In genomic region chr17:67399676-67400075, GRCh38 we compare ENCODE assay signal across 14 cellular contexts. TPM values are rescaled to one million over a fixed set of nuclear protein-coding genes. Genes with fewer than 3 reads are reported as not detected.
DNase-seq lines count a peak whose midpoint lies in the region; ATAC-seq, FAIRE-seq and TF ChIP-seq lines count a peak whose summit lies in the region.
"Had no signal": no experiment of that assay in that cellular context is flagged by ENCODE, and none has a peak within 500 bp of the region (broad histone marks: within the 10 kb centered on the region; RNA-seq: fewer than 3 reads in every experiment).

No MANE protein-coding gene starts in this region.

- no peaks in the 10 kb centered on the region for H3K27me3 Mint-ChIP-seq in activated CD4-positive, alpha-beta memory T cell treated with anti-CD3 and anti-CD28 coated beads for 36 hours
- no peaks in the 10 kb centered on the region for H3K27me3 Mint-ChIP-seq in activated CD4-positive, alpha-beta memory T cell treated with anti-CD3 and anti-CD28 coated beads, Interleukin-2, amount 10 ng/mL, durations not matched to agents 7 days and 5 days
- H3K27me3 Mint-ChIP-seq in CD4-positive, alpha-beta memory T cell, result no peaks in the 10 kb centered on the region
- no peaks in the 10 kb centered on the region for H3K27me3 Mint-ChIP-seq in activated T-helper 1 cell treated with anti-CD3 and anti-CD28 coated beads, Interleukin-12 subunit alpha, Interleukin-12 subunit beta, Interleukin-2, Interleukin-4 antibody, amounts not matched to agents 30 ng/mL and 10 ng/mL and 1 ng/mL, durations not matched to agents 14 hours and 24 hours and 36 hours (ENCODE audit: insufficient read depth)
- no peaks in the 10 kb centered on the region for H3K27me3 Mint-ChIP-seq in naive thymus-derived CD4-positive, alpha-beta T cell

- H3K4me1 Mint-ChIP-seq in activated CD4-positive, alpha-beta memory T cell treated with anti-CD3 and anti-CD28 coated beads for 36 hours (ENCODE audit: low read depth), result peaks cover 53% of the 10 kb centered on the region
- peaks cover 20% of the 10 kb centered on the region for H3K4me1 Mint-ChIP-seq in activated CD4-positive, alpha-beta memory T cell treated with anti-CD3 and anti-CD28 coated beads, Interleukin-2, amount 10 ng/mL, durations not matched to agents 7 days and 5 days
- peaks cover 39 to 79% (median 55%) of the 10 kb centered on the region in 4 donors for H3K4me1 Mint-ChIP-seq in CD4-positive, alpha-beta memory T cell
- H3K4me1 Mint-ChIP-seq in activated T-helper 1 cell treated with anti-CD3 and anti-CD28 coated beads, Interleukin-12 subunit alpha, Interleukin-12 subunit beta, Interleukin-2, Interleukin-4 antibody, amounts not matched to agents 30 ng/mL and 10 ng/mL and 1 ng/mL, durations not matched to agents 14 hours and 24 hours and 36 hours (ENCODE audit: low read depth), result peaks cover 49% of the 10 kb centered on the region
- H3K4me1 Mint-ChIP-seq in naive thymus-derived CD4-positive, alpha-beta T cell, result peaks cover 32 to 89% (median 74%) of the 10 kb centered on the region in 7 donors

- no peak for DNase-seq in activated CD4-positive, alpha-beta memory T cell treated with anti-CD3 and anti-CD28 coated beads for 36 hours
- DNase-seq in activated CD4-positive, alpha-beta memory T cell treated with anti-CD3 and anti-CD28 coated beads, Interleukin-2, amount 10 ng/mL, durations not matched to agents 7 days and 5 days, result no peak
- no peak for DNase-seq in CD4-positive, alpha-beta memory T cell
- DNase-seq in activated T-helper 1 cell treated with anti-CD3 and anti-CD28 coated beads, Interleukin-12 subunit alpha, Interleukin-12 subunit beta, Interleukin-2, Interleukin-4 antibody, amounts not matched to agents 30 ng/mL and 10 ng/mL and 1 ng/mL, durations not matched to agents 14 hours and 24 hours and 36 hours (ENCODE audit: low spot score), result no peak
- no peak for DNase-seq in naive thymus-derived CD4-positive, alpha-beta T cell
- DNase-seq in D721Med (ENCODE audit: insufficient read length, low spot score), result no peak
- DNase-seq in cerebellum (ENCODE audit: low spot score), result no peak
- DNase-seq in substantia nigra (lab: John Stamatoyannopoulos, UW), result no peak
- DNase-seq: aorta, colonic mucosa, NCI-H2029 treated with DMSO at 0.1 percent for 48 hours had no signal

- H3K36me3 Mint-ChIP-seq in activated CD4-positive, alpha-beta memory T cell treated with anti-CD3 and anti-CD28 coated beads for 36 hours, result peaks cover 1% of the 10 kb centered on the region
- H3K36me3 Mint-ChIP-seq in activated CD4-positive, alpha-beta memory T cell treated with anti-CD3 and anti-CD28 coated beads, Interleukin-2, amount 10 ng/mL, durations not matched to agents 7 days and 5 days (ENCODE audit: low read depth), result peaks cover 10% of the 10 kb centered on the region
- H3K36me3 Mint-ChIP-seq in CD4-positive, alpha-beta memory T cell, result peaks cover 14 to 18% of the 10 kb centered on the region in 2 donors
- H3K36me3 Mint-ChIP-seq in activated T-helper 1 cell treated with anti-CD3 and anti-CD28 coated beads, Interleukin-12 subunit alpha, Interleukin-12 subunit beta, Interleukin-2, Interleukin-4 antibody, amounts not matched to agents 30 ng/mL and 10 ng/mL and 1 ng/mL, durations not matched to agents 14 hours and 24 hours and 36 hours (ENCODE audit: low read depth), result peaks cover 15% of the 10 kb centered on the region
- H3K36me3 Mint-ChIP-seq in naive thymus-derived CD4-positive, alpha-beta T cell, result peaks cover 0 to 21% (median 9%) of the 10 kb centered on the region in 5 donors

- no peak for TF ChIP-seq CTCF in D721Med (IDR thresholded peaks at IDR 0.05; ENCODE audit: insufficient read depth, missing control alignments)

- H3K4me3 ChIP-seq in CD4-positive, alpha-beta memory T cell (ENCODE audit: low read length in 2 of 2), result no peak overlapping the region
- peak overlapping the region; percentile 32 for H3K4me3 ChIP-seq in naive thymus-derived CD4-positive, alpha-beta T cell (ENCODE audit: low read length)
- H3K4me3 ChIP-seq: colonic mucosa, lung, vagina had no signal

- no peaks in the 10 kb centered on the region for H3K27me3 ChIP-seq in CD4-positive, alpha-beta memory T cell (ENCODE audit: insufficient read depth, low read length)
- no peaks in the 10 kb centered on the region for H3K27me3 ChIP-seq in naive thymus-derived CD4-positive, alpha-beta T cell (ENCODE audit: control insufficient read depth in 2 of 2, insufficient read depth in 2 of 2, low read length in 2 of 2)
- H3K27me3 ChIP-seq: colonic mucosa, vagina had no signal

- H3K4me3 Mint-ChIP-seq in activated CD4-positive, alpha-beta memory T cell treated with anti-CD3 and anti-CD28 coated beads for 36 hours, result peak overlapping the region; percentile 59
- no peak overlapping the region for H3K4me3 Mint-ChIP-seq in activated CD4-positive, alpha-beta memory T cell treated with anti-CD3 and anti-CD28 coated beads, Interleukin-2, amount 10 ng/mL, durations not matched to agents 7 days and 5 days
- H3K4me3 Mint-ChIP-seq in CD4-positive, alpha-beta memory T cell, result peak overlapping the region; percentile 46 to 87 (median 68)
- peak overlapping the region; percentile 76 for H3K4me3 Mint-ChIP-seq in activated T-helper 1 cell treated with anti-CD3 and anti-CD28 coated beads, Interleukin-12 subunit alpha, Interleukin-12 subunit beta, Interleukin-2, Interleukin-4 antibody, amounts not matched to agents 30 ng/mL and 10 ng/mL and 1 ng/mL, durations not matched to agents 14 hours and 24 hours and 36 hours
- H3K4me3 Mint-ChIP-seq in naive thymus-derived CD4-positive, alpha-beta T cell, result peak overlapping the region; percentile 66 to 93 (median 83)
- H3K4me3 Mint-ChIP-seq: neural crest cell had no signal

- peaks cover 61% of the 10 kb centered on the region for H3K4me1 ChIP-seq in CD4-positive, alpha-beta memory T cell (ENCODE audit: insufficient read depth, low read length)
- H3K4me1 ChIP-seq in naive thymus-derived CD4-positive, alpha-beta T cell (ENCODE audit: control insufficient read depth in 2 of 2, insufficient read depth in 2 of 2, low read length in 2 of 2), result peaks cover 9 to 77% of the 10 kb centered on the region in 2 donors

- H3K9me3 Mint-ChIP-seq in activated CD4-positive, alpha-beta memory T cell treated with anti-CD3 and anti-CD28 coated beads for 36 hours, result no peaks in the 10 kb centered on the region
- H3K9me3 Mint-ChIP-seq in activated CD4-positive, alpha-beta memory T cell treated with anti-CD3 and anti-CD28 coated beads, Interleukin-2, amount 10 ng/mL, durations not matched to agents 7 days and 5 days, result no peaks in the 10 kb centered on the region
- H3K9me3 Mint-ChIP-seq in CD4-positive, alpha-beta memory T cell, result no peaks in the 10 kb centered on the region
- no peaks in the 10 kb centered on the region for H3K9me3 Mint-ChIP-seq in activated T-helper 1 cell treated with anti-CD3 and anti-CD28 coated beads, Interleukin-12 subunit alpha, Interleukin-12 subunit beta, Interleukin-2, Interleukin-4 antibody, amounts not matched to agents 30 ng/mL and 10 ng/mL and 1 ng/mL, durations not matched to agents 14 hours and 24 hours and 36 hours
- H3K9me3 Mint-ChIP-seq in naive thymus-derived CD4-positive, alpha-beta T cell, result peaks cover 0 to 2% (median 0%) of the 10 kb centered on the region in 11 donors
- H3K9me3 Mint-ChIP-seq: neural crest cell had no signal

- intact Hi-C loops in activated CD4-positive, alpha-beta memory T cell treated with anti-CD3 and anti-CD28 coated beads for 36 hours (cut with micrococcal nuclease), result no loop called here
- intact Hi-C loops in CD4-positive, alpha-beta memory T cell (cut with micrococcal nuclease), result no loop called here
- intact Hi-C loops in activated T-helper 1 cell treated with anti-CD3 and anti-CD28 coated beads, Interleukin-12 subunit alpha, Interleukin-12 subunit beta, Interleukin-2, Interleukin-4 antibody, amounts not matched to agents 30 ng/mL and 10 ng/mL and 1 ng/mL, durations not matched to agents 14 hours and 24 hours and 36 hours (cut with micrococcal nuclease), result loop anchor here (1.0 kb wide), 1 partner anchor 9 kb away; no protein-coding TSS in a partner anchor
- intact Hi-C loops in naive thymus-derived CD4-positive, alpha-beta T cell (cut with micrococcal nuclease), result loop anchor here in 1 of 2 donors (1.0 to 2.0 kb wide), 6 partner anchors 9 to 76 kb away; no protein-coding TSS in a partner anchor

- ATAC-seq in naive thymus-derived CD4-positive, alpha-beta T cell, result no peak

- CTCF ChIA-PET in activated CD4-positive, alpha-beta memory T cell treated with anti-CD3 and anti-CD28 coated beads for 36 hours (lab: Charles Lee), result interaction anchor here (1.6 kb wide), 1 partner anchor 21 kb away, joined by 5 read pairs; no protein-coding TSS in a partner anchor
- CTCF ChIA-PET in activated CD4-positive, alpha-beta memory T cell treated with anti-CD3 and anti-CD28 coated beads, Interleukin-2, amount 10 ng/mL, durations not matched to agents 7 days and 5 days (lab: Charles Lee), result no interaction called here
- CTCF ChIA-PET in CD4-positive, alpha-beta memory T cell (lab: Charles Lee; ENCODE audit: partially characterized antibody), result interaction anchor here (1.6 kb wide), 1 partner anchor 75 kb away, joined by 6 read pairs; no protein-coding TSS in a partner anchor
- CTCF ChIA-PET in naive thymus-derived CD4-positive, alpha-beta T cell (lab: Charles Lee), result interaction anchor here (1.5 kb wide), 1 partner anchor 12 kb away, joined by 4 read pairs; no protein-coding TSS in a partner anchor

- no peaks in the 10 kb centered on the region for H3K36me3 ChIP-seq in CD4-positive, alpha-beta memory T cell (ENCODE audit: insufficient read depth, low read length)
- no peaks in the 10 kb centered on the region for H3K36me3 ChIP-seq in naive thymus-derived CD4-positive, alpha-beta T cell (ENCODE audit: control insufficient read depth in 2 of 3, insufficient read depth in 3 of 3, low read length in 3 of 3)
- H3K36me3 ChIP-seq: colonic mucosa, vagina had no signal

- H3K9me3 ChIP-seq in CD4-positive, alpha-beta memory T cell (ENCODE audit: control insufficient read depth in 1 of 2, low read length in 2 of 2), result no peaks in the 10 kb centered on the region
- H3K9me3 ChIP-seq in naive thymus-derived CD4-positive, alpha-beta T cell (ENCODE audit: control insufficient read depth in 2 of 3, low read length in 3 of 3), result no peaks in the 10 kb centered on the region
- H3K9me3 ChIP-seq: colonic mucosa, vagina had no signal

- FAIRE-seq in D721Med (lab: Jason Lieb, UNC), result no peak

- no peak overlapping the region for H3K27ac ChIP-seq in CD4-positive, alpha-beta memory T cell (ENCODE audit: low read depth, low read length)
- peak overlapping the region; percentile 83 for H3K27ac ChIP-seq in naive thymus-derived CD4-positive, alpha-beta T cell (ENCODE audit: low read depth, low read length)
- H3K27ac ChIP-seq in substantia nigra (ENCODE audit: low read depth, low read length, poor library complexity, severe bottlenecking), result no peak overlapping the region
- H3K27ac ChIP-seq: colonic mucosa, vagina had no signal

- POLR2A ChIA-PET in activated CD4-positive, alpha-beta memory T cell treated with anti-CD3 and anti-CD28 coated beads for 36 hours (lab: Charles Lee), result no interaction called here
- POLR2A ChIA-PET in activated CD4-positive, alpha-beta memory T cell treated with anti-CD3 and anti-CD28 coated beads, Interleukin-2, amount 10 ng/mL, durations not matched to agents 7 days and 5 days (lab: Charles Lee), result no interaction called here
- POLR2A ChIA-PET in CD4-positive, alpha-beta memory T cell (lab: Charles Lee; ENCODE audit: partially characterized antibody), result interaction anchor here (1.4 to 1.5 kb wide), 2 partner anchors 9 to 20 kb away, joined by 4 to 13 read pairs; no protein-coding TSS in a partner anchor
- POLR2A ChIA-PET in naive thymus-derived CD4-positive, alpha-beta T cell (lab: Charles Lee), result interaction anchor here (1.5 to 2.0 kb wide), 4 partner anchors 11 to 66 kb away, joined by 3 to 19 read pairs (median 13); no protein-coding TSS in a partner anchor

- H3K27ac Mint-ChIP-seq in activated CD4-positive, alpha-beta memory T cell treated with anti-CD3 and anti-CD28 coated beads for 36 hours, result peak overlapping the region; percentile 61
- H3K27ac Mint-ChIP-seq in activated CD4-positive, alpha-beta memory T cell treated with anti-CD3 and anti-CD28 coated beads, Interleukin-2, amount 10 ng/mL, durations not matched to agents 7 days and 5 days, result no peak overlapping the region
- peak overlapping the region; percentile 47 to 96 (median 88) for H3K27ac Mint-ChIP-seq in CD4-positive, alpha-beta memory T cell
- H3K27ac Mint-ChIP-seq in activated T-helper 1 cell treated with anti-CD3 and anti-CD28 coated beads, Interleukin-12 subunit alpha, Interleukin-12 subunit beta, Interleukin-2, Interleukin-4 antibody, amounts not matched to agents 30 ng/mL and 10 ng/mL and 1 ng/mL, durations not matched to agents 14 hours and 24 hours and 36 hours, result peak overlapping the region; percentile 73
- H3K27ac Mint-ChIP-seq in naive thymus-derived CD4-positive, alpha-beta T cell, result peak overlapping the region; percentile 82 to 100 (median 99)

RNA-seq across cellular contexts. Expression of gene PITPNC1, which starts 22.6 kb away (rescaled TPM):
- 10 to 100 TPM; 35.7 to 37.3 TPM for total RNA-seq in activated CD4-positive, alpha-beta memory T cell treated with anti-CD3 and anti-CD28 coated beads for 36 hours
- 10 to 100 TPM; 29.1 to 31.1 TPM for total RNA-seq in activated CD4-positive, alpha-beta memory T cell treated with anti-CD3 and anti-CD28 coated beads, Interleukin-2, amount 10 ng/mL, durations not matched to agents 7 days and 5 days
- total RNA-seq in CD4-positive, alpha-beta memory T cell, result 10 to 100 TPM; 68.4 to 71.2 TPM
- 100 to 1,000 TPM; 109 to 124 TPM for polyA plus RNA-seq in CD4-positive, alpha-beta memory T cell
- 17.7 and 18.3 TPM in 2 replicates for total RNA-seq in activated T-helper 1 cell treated with anti-CD3 and anti-CD28 coated beads, Interleukin-12 subunit alpha, Interleukin-12 subunit beta, Interleukin-2, Interleukin-4 antibody, amounts not matched to agents 30 ng/mL and 10 ng/mL and 1 ng/mL, durations not matched to agents 14 hours and 24 hours and 36 hours
- 100 to 1,000 TPM in 2 of 5 experiments, 10 to 100 TPM in 3; 53.1 to 108 (median 99.6) TPM for total RNA-seq in naive thymus-derived CD4-positive, alpha-beta T cell
- polyA plus RNA-seq in naive thymus-derived CD4-positive, alpha-beta T cell, result 100 to 1,000 TPM; 117 to 148 TPM
- 44.2 TPM for total RNA-seq in cerebellum

RNA-seq across cellular contexts. Expression of gene PSMD12, which starts 33.3 kb away (rescaled TPM):
- 10 to 100 TPM; 94.0 to 98.6 TPM for total RNA-seq in activated CD4-positive, alpha-beta memory T cell treated with anti-CD3 and anti-CD28 coated beads for 36 hours
- total RNA-seq in activated CD4-positive, alpha-beta memory T cell treated with anti-CD3 and anti-CD28 coated beads, Interleukin-2, amount 10 ng/mL, durations not matched to agents 7 days and 5 days, result 10 to 100 TPM; 49.3 to 50.0 TPM
- total RNA-seq in CD4-positive, alpha-beta memory T cell, result 10 to 100 TPM; 46.9 to 48.8 TPM
- 10 to 100 TPM; 34.5 to 49.8 TPM for polyA plus RNA-seq in CD4-positive, alpha-beta memory T cell
- total RNA-seq in activated T-helper 1 cell treated with anti-CD3 and anti-CD28 coated beads, Interleukin-12 subunit alpha, Interleukin-12 subunit beta, Interleukin-2, Interleukin-4 antibody, amounts not matched to agents 30 ng/mL and 10 ng/mL and 1 ng/mL, durations not matched to agents 14 hours and 24 hours and 36 hours, result 87.4 TPM in 2 replicates
- 10 to 100 TPM; 35.8 to 54.4 (median 40.5) TPM for total RNA-seq in naive thymus-derived CD4-positive, alpha-beta T cell
- polyA plus RNA-seq in naive thymus-derived CD4-positive, alpha-beta T cell, result 10 to 100 TPM; 30.4 to 37.1 TPM
- 45.5 TPM for total RNA-seq in cerebellum

Comparison
In these comparisons a context has a peak if more than half of its experiments do, and no peak if none do; other contexts are left out.
1. POLR2A ChIA-PET loops: an anchor here in CD4-positive, alpha-beta memory T cell (1.4 to 1.5 kb wide) and naive thymus-derived CD4-positive, alpha-beta T cell (1.5 to 2.0 kb wide); none called in activated CD4-positive, alpha-beta memory T cell treated with anti-CD3 and anti-CD28 coated beads for 36 hours and activated CD4-positive, alpha-beta memory T cell treated with anti-CD3 and anti-CD28 coated beads, Interleukin-2, amount 10 ng/mL, durations not matched to agents 7 days and 5 days.